21 cellular contexts compared by ENCODE assay signal in the genomic region with DNA sequence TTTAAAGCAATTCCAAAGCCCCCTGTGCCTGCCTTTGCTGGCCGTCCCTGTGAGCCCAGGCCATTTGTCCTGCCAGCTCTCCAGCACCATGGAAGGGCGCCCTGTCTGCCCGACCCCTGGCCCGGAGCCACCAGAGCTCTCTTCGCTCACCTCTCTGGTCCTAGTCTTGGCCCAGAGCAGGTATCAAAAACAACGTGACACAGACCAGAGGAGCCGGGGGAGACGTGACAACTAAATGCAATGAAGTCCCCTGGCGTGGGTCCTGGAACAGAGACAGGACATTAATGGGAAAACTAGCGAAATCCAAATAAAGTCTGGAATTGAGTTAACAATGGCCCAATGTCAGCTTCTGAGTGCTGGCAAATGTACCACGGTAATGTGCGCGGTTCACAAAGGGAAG.
A peak's percentile ranks its signal among the peaks of the same experiment; 100 is the strongest.
DNase-seq lines count a peak whose midpoint lies in the region; ATAC-seq and TF ChIP-seq lines count a peak whose summit lies in the region.
"Had no signal": no experiment of that assay in that cellular context is flagged by ENCODE, and none has a peak within 500 bp of the region (broad histone marks: within the 10 kb centered on the region; RNA-seq: fewer than 3 reads in every experiment).

No MANE protein-coding gene starts in this region.

- TF ChIP-seq POLR2A in stomach (IDR thresholded peaks at IDR 0.05), result no peak

- no peak for TF ChIP-seq EP300 in stomach (IDR thresholded peaks at IDR 0.05)

- BruUV-seq in PC-3 (replicated peaks; lab: Mats Ljungman, UMichigan), result no TSS peak

- no peaks in the 10 kb centered on the region for H3K36me3 ChIP-seq in BE2C
- no peaks in the 10 kb centered on the region for H3K36me3 ChIP-seq in PC-3 (ENCODE audit: low read depth, low read length)
- no peaks in the 10 kb centered on the region for H3K36me3 ChIP-seq in stomach
- H3K36me3 ChIP-seq: breast epithelium, gastrocnemius medialis had no signal

- peak overlapping the region; percentile 96 for H3K4me2 ChIP-seq in PC-3 (ENCODE audit: low read length)
- H3K4me2 ChIP-seq: KMS-11 had no signal

- H3K27me3 ChIP-seq in BE2C (no peaks in the 10 kb centered on the region), PC-3 (ENCODE audit: low read length) (no peaks in the 10 kb centered on the region), stomach (peaks cover 0 to 47% (median 6%) of the 10 kb centered on the region in 3 donors)

- H3F3A ChIP-seq in PC-3 (ENCODE audit: low read length, unreplicated experiment), result peaks cover 15% of the 10 kb centered on the region

- CTCF ChIA-PET in PC-3 (lab: Charles Lee), result no interaction called here

- H3K9ac ChIP-seq in PC-3 (ENCODE audit: low read length), result peak overlapping the region; percentile 88; the same call in 1 of the 2 replicates
- H3K9ac ChIP-seq: GM23248, KMS-11 had no signal

- H3K4me1 ChIP-seq in BE2C (no peaks in the 10 kb centered on the region), PC-3 (ENCODE audit: insufficient read depth, low read length) (peaks cover 73% of the 10 kb centered on the region), stomach (peaks cover 0 to 28% (median 20%) of the 10 kb centered on the region in 4 donors)
- H3K4me1 ChIP-seq: breast epithelium, gastrocnemius medialis had no signal

- no peak overlapping the region for H2AFZ ChIP-seq in PC-3 (ENCODE audit: low read length)
- H2AFZ ChIP-seq: GM23248 had no signal

- H4K20me1 ChIP-seq in PC-3 (ENCODE audit: low read length), result no peaks in the 10 kb centered on the region

- H3K27ac ChIP-seq in PC-3 (ENCODE audit: low read length), result peak overlapping the region; percentile 99
- H3K27ac ChIP-seq in stomach, result no peak overlapping the region
- H3K27ac ChIP-seq: breast epithelium, gastrocnemius medialis, GM23248, KMS-11 had no signal

- H3K4me3 ChIP-seq in BE2C (ENCODE audit: low read depth, low read length) (no peak overlapping the region), PC-3 (ENCODE audit: low read length) (peak overlapping the region; percentile 72; the same call in 1 of the 2 replicates), stomach (no peak overlapping the region)
- H3K4me3 ChIP-seq: breast epithelium, gastrocnemius medialis, GM23248 had no signal

- H3K9me3 ChIP-seq in BE2C (no peaks in the 10 kb centered on the region), PC-3 (ENCODE audit: low read length) (no peaks in the 10 kb centered on the region), stomach (peaks cover 0 to 7% (median 3%) of the 10 kb centered on the region in 4 donors)
- H3K9me3 ChIP-seq: breast epithelium, gastrocnemius medialis had no signal

- intact Hi-C loops in PC-3 (cut with micrococcal nuclease), result loop anchor here (5.0 kb wide), 1 partner anchor 406 kb away; no protein-coding TSS in a partner anchor
- intact Hi-C loops in stomach (cut with DNase I; ENCODE audit: low total_unique reads), result no loop called here

- no peak for TF ChIP-seq CTCF in BE2C (IDR thresholded peaks at IDR 0.05; ENCODE audit: low read depth, low read length)
- no peak for TF ChIP-seq CTCF in PC-3 (conservative IDR thresholded peaks at IDR 0.05; ENCODE audit: low read depth, low read length)
- TF ChIP-seq CTCF in stomach (IDR thresholded peaks at IDR 0.05), result no peak

- POLR2A ChIA-PET in PC-3 (lab: Charles Lee; ENCODE audit: unreplicated experiment), result no interaction called here

- H3K79me2 ChIP-seq in PC-3 (ENCODE audit: low read length), result peaks cover 36% of the 10 kb centered on the region

- no peaks in the 10 kb centered on the region for H3K9me2 ChIP-seq in PC-3 (replicated peaks; ENCODE audit: low read length)

- 69 to 88% (median 81%) methylated on average over 13 of the region's 13 CpGs for WGBS in stomach, 5 donors

- DNase-seq in BE2C (peak; percentile 49), PC-3 (no peak), left lobe of liver (ENCODE audit: low spot score) (peak; percentile 88), stomach (peak; percentile 21), NCI-H82 treated with DMSO at 0.1 percent for 48 hours (lab: John Stamatoyannopoulos, UW; ENCODE audit: unreplicated experiment) (no peak)
- DNase-seq: activated B cell treated with CpG ODN at 0.5 μM for 24 hours; activated CD8-positive, alpha-beta T cell treated with anti-CD3 and anti-CD28 coated beads, Interleukin-2, amount 10 ng/mL, durations not matched to agents 7 days and 5 days; activated naive CD4-positive, alpha-beta T cell; amniotic stem cell; CD4-positive, CD25-positive, alpha-beta regulatory T cell; DMS153; gastrocnemius medialis; hippocampal formation; left ventricle myocardium superior; NCI-H1436; NCI-H510A had no signal

- ATAC-seq in PC-3, result no peak
- peak; percentile 70 for ATAC-seq in left lobe of liver
- ATAC-seq in GM18870 (IDR thresholded peaks at IDR 0.05; ENCODE audit: unreplicated experiment), result no peak
- no peak for ATAC-seq in HG02973 (IDR thresholded peaks at IDR 0.05; ENCODE audit: unreplicated experiment)
- ATAC-seq: activated CD8-positive, alpha-beta T cell treated with anti-CD3 and anti-CD28 coated beads, Interleukin-2, amount 10 ng/mL, durations not matched to agents 7 days and 5 days; gastrocnemius medialis; left ventricle myocardium superior had no signal

Comparison
In these comparisons a context has a peak if more than half of its experiments do, and no peak if none do; other contexts are left out.
1. DNase-seq: peak in BE2C (single experiment), left lobe of liver (single experiment) and stomach (single experiment); none in PC-3 (single experiment) and NCI-H82 treated with DMSO at 0.1 percent for 48 hours (single experiment).